11 cellular contexts compared by ENCODE assay signal in the genomic region with DNA sequence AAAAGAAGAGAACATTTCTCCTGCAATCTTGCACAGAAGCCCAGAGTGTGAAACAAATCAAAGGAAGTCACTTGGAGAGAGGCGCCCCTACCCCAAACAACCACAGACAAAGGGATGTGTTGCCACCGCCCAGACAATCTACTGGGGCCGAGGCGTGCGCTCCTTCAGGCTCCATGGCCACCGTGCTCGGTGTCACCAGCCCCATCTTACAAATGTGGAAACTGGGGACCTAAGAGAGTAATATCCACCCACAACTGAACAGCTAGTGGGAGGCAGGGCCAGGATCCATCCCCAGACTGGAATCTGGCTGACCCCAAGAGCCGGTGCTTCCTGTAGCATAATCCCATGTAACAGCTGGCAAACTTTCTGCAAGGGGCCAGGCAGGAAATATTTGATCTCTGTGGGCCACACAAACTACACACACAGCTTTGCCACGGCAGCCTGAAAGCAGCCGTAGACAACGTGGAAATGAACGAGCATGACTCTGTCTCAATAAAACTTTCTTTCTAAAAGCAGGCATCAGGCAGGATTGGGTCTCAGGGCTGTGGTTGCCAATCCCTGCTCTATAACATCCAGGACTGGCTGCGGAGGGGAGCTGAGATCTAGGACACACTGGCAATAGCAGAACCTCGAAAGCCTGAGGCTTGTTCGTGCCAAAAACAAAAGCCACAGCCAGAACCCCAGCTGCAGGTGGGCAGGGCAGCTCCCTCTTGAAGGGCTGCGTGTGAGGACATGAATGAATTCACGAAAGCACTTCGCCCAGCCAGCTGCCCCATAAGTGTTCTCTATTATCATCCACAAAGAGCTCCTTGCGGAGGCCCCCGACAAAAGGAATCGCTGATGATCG. TPM values are rescaled to one million over a fixed set of nuclear protein-coding genes. Genes with fewer than 3 reads are reported as not detected.
DNase-seq lines count a peak whose midpoint lies in the region; ATAC-seq and TF ChIP-seq lines count a peak whose summit lies in the region.
"Had no signal": no experiment of that assay in that cellular context is flagged by ENCODE, and none has a peak within 500 bp of the region (broad histone marks: within the 10 kb centered on the region; RNA-seq: fewer than 3 reads in every experiment).

No MANE protein-coding gene starts in this region.

- H3K27me3 Mint-ChIP-seq in CD4-positive, CD25-positive, alpha-beta regulatory T cell = peaks cover 7% of the 10 kb centered on the region
- H3K27me3 Mint-ChIP-seq in CD8-positive, alpha-beta memory T cell = peaks cover 5 to 9% of the 10 kb centered on the region in 2 donors

- H3K4me1 ChIP-seq in CD4-positive, CD25-positive, alpha-beta regulatory T cell (ENCODE audit: control insufficient read depth, insufficient read depth, low read length, poor library complexity, severe bottlenecking) = no peaks in the 10 kb centered on the region
- peaks cover 33% of the 10 kb centered on the region for H3K4me1 ChIP-seq in NT2/D1 (ENCODE audit: insufficient read depth, insufficient read length)
- peaks cover 5% of the 10 kb centered on the region for H3K4me1 ChIP-seq in iPS-18a (ENCODE audit: control insufficient read depth, low read depth, low read length)
- H3K4me1 ChIP-seq in suprapubic skin = peaks cover 33% of the 10 kb centered on the region
- peaks cover 7% of the 10 kb centered on the region for H3K4me1 ChIP-seq in CD8-positive, alpha-beta memory T cell (ENCODE audit: insufficient read depth, low read length)

- peak overlapping the region in 2 of 3 donors; percentile 11 to 48 for H3K27ac Mint-ChIP-seq in CD4-positive, CD25-positive, alpha-beta regulatory T cell
- H3K27ac Mint-ChIP-seq in CD8-positive, alpha-beta memory T cell = peak overlapping the region in 2 of 8 donors; percentile 27 to 52
- H3K27ac Mint-ChIP-seq in activated naive CD4-positive, alpha-beta T cell treated with anti-CD3 and anti-CD28 coated beads, Interleukin-2, amount 50 U/mL, for 72 hours = no peak overlapping the region

- CTCF ChIA-PET in CD8-positive, alpha-beta memory T cell (lab: Charles Lee) = interaction anchor here (0.8 to 1.3 kb wide), 3 partner anchors 9 to 294 kb away, joined by 3 to 5 read pairs (median 4); no protein-coding TSS in a partner anchor

- POLR2A ChIA-PET in CD8-positive, alpha-beta memory T cell (lab: Charles Lee) = no interaction called here

- H3K36me3 ChIP-seq in CD4-positive, CD25-positive, alpha-beta regulatory T cell (ENCODE audit: control insufficient read depth, insufficient read depth, low read length) = no peaks in the 10 kb centered on the region
- H3K36me3 ChIP-seq in NT2/D1 (ENCODE audit: insufficient read depth, insufficient read length, low read length) (no peaks in the 10 kb centered on the region), iPS-18a (ENCODE audit: control insufficient read depth, low read depth, low read length) (no peaks in the 10 kb centered on the region), suprapubic skin (no peaks in the 10 kb centered on the region)
- H3K36me3 ChIP-seq in CD8-positive, alpha-beta memory T cell (ENCODE audit: insufficient read depth, low read length) = no peaks in the 10 kb centered on the region
- H3K36me3 ChIP-seq: stomach had no signal

- H3K27me3 ChIP-seq in CD4-positive, CD25-positive, alpha-beta regulatory T cell (ENCODE audit: control insufficient read depth, insufficient read depth, low read length) = no peaks in the 10 kb centered on the region
- H3K27me3 ChIP-seq in NT2/D1 (ENCODE audit: insufficient read depth, insufficient read length) = peaks cover 26% of the 10 kb centered on the region
- peaks cover 20% of the 10 kb centered on the region for H3K27me3 ChIP-seq in iPS-18a (ENCODE audit: control insufficient read depth, insufficient read depth, low read length)
- no peaks in the 10 kb centered on the region for H3K27me3 ChIP-seq in suprapubic skin
- no peaks in the 10 kb centered on the region for H3K27me3 ChIP-seq in CD8-positive, alpha-beta memory T cell (ENCODE audit: insufficient read depth, low read length, poor library complexity, severe bottlenecking)

- H3K4me1 Mint-ChIP-seq in CD4-positive, CD25-positive, alpha-beta regulatory T cell = peaks cover 0 to 17% (median 3%) of the 10 kb centered on the region in 4 donors
- H3K4me1 Mint-ChIP-seq in CD8-positive, alpha-beta memory T cell = peaks cover 4 to 15% (median 10%) of the 10 kb centered on the region in 3 donors

- no peak for TF ChIP-seq CTCF in suprapubic skin (IDR thresholded peaks at IDR 0.05)

- H3K36me3 Mint-ChIP-seq in CD4-positive, CD25-positive, alpha-beta regulatory T cell = peaks cover 14% of the 10 kb centered on the region
- H3K36me3 Mint-ChIP-seq in CD8-positive, alpha-beta memory T cell = peaks cover 2 to 12% (median 4%) of the 10 kb centered on the region in 3 donors
- H3K36me3 Mint-ChIP-seq in activated naive CD4-positive, alpha-beta T cell treated with anti-CD3 and anti-CD28 coated beads, Interleukin-2, amount 50 U/mL, for 72 hours = peaks cover 5 to 6% of the 10 kb centered on the region in 2 donors

- WGBS in suprapubic skin = 41% methylated on average over 21 of the region's 22 CpGs

- TF ChIP-seq POLR2A in suprapubic skin (IDR thresholded peaks at IDR 0.05) = no peak

- no peak for DNase-seq in CD4-positive, CD25-positive, alpha-beta regulatory T cell
- DNase-seq in NCI-H1092 treated with DMSO at 0.1 percent for 48 hours (lab: John Stamatoyannopoulos, UW) (peak; percentile 95), NT2/D1 (ENCODE audit: low read depth, low spot score) (peak; percentile 43), T-helper 9 cell (no peak), suprapubic skin (ENCODE audit: low spot score in 2 of 2) (no peak)
- DNase-seq in CD8-positive, alpha-beta memory T cell = no peak
- no peak for DNase-seq in activated naive CD4-positive, alpha-beta T cell treated with anti-CD3 and anti-CD28 coated beads, Interleukin-2, amount 50 U/mL, for 72 hours (ENCODE audit: low spot score in 2 of 2)
- DNase-seq: GOT3, stomach had no signal

- H3K4me3 Mint-ChIP-seq in CD4-positive, CD25-positive, alpha-beta regulatory T cell = peak overlapping the region in 2 of 4 donors; percentile 23 to 24
- H3K4me3 Mint-ChIP-seq in CD8-positive, alpha-beta memory T cell = peak overlapping the region in 1 of 7 donors; percentile 35

- H3K9me3 ChIP-seq in CD4-positive, CD25-positive, alpha-beta regulatory T cell (ENCODE audit: control insufficient read depth in 2 of 2, low read length in 2 of 2) = peaks cover 0 to 3% of the 10 kb centered on the region in 2 experiments
- H3K9me3 ChIP-seq in NT2/D1 (ENCODE audit: insufficient read depth, low read length) (peaks cover 10% of the 10 kb centered on the region; the same call in 1 of the 2 replicates), iPS-18a (ENCODE audit: control insufficient read depth, low read depth, low read length) (no peaks in the 10 kb centered on the region), suprapubic skin (no peaks in the 10 kb centered on the region)
- no peaks in the 10 kb centered on the region for H3K9me3 ChIP-seq in CD8-positive, alpha-beta memory T cell (ENCODE audit: low read length)

- TF ChIP-seq EP300 in suprapubic skin (IDR thresholded peaks at IDR 0.05) = no peak

- H3K9me3 Mint-ChIP-seq in CD4-positive, CD25-positive, alpha-beta regulatory T cell = peaks cover 0 to 4% (median 0%) of the 10 kb centered on the region in 7 donors
- H3K9me3 Mint-ChIP-seq in CD8-positive, alpha-beta memory T cell = peaks cover 0 to 3% (median 3%) of the 10 kb centered on the region in 5 donors
- H3K9me3 Mint-ChIP-seq in activated naive CD4-positive, alpha-beta T cell treated with anti-CD3 and anti-CD28 coated beads, Interleukin-2, amount 50 U/mL, for 72 hours = peaks cover 4% of the 10 kb centered on the region in 2 donors

- H3K27ac ChIP-seq in CD4-positive, CD25-positive, alpha-beta regulatory T cell (ENCODE audit: insufficient read depth, low read length, poor library complexity, severe bottlenecking) = no peak overlapping the region
- H3K27ac ChIP-seq in iPS-18a (ENCODE audit: low read length) = no peak overlapping the region
- no peak overlapping the region for H3K27ac ChIP-seq in suprapubic skin
- H3K27ac ChIP-seq in CD8-positive, alpha-beta memory T cell (ENCODE audit: low read depth, low read length) = no peak overlapping the region
- H3K27ac ChIP-seq: stomach had no signal

- H3K9ac ChIP-seq in NT2/D1 (ENCODE audit: insufficient read length, low read depth) = peak overlapping the region; percentile 58
- H3K9ac ChIP-seq in iPS-18a (ENCODE audit: low read length) = no peak overlapping the region

- no peak for ATAC-seq in CD4-positive, CD25-positive, alpha-beta regulatory T cell (ENCODE audit: low read depth in 2 of 2)
- no peak for ATAC-seq in activated naive CD4-positive, alpha-beta T cell treated with anti-CD3 and anti-CD28 coated beads, Interleukin-2, amount 50 U/mL, for 72 hours
- ATAC-seq: Right ventricle myocardium inferior had no signal

- no peak overlapping the region for H3K4me3 ChIP-seq in CD4-positive, CD25-positive, alpha-beta regulatory T cell (ENCODE audit: low read depth, low read length)
- no peak overlapping the region for H3K4me3 ChIP-seq in NT2/D1 (ENCODE audit: insufficient read length, low read depth)
- H3K4me3 ChIP-seq in iPS-18a (ENCODE audit: low read length) = peak overlapping the region; percentile 38
- H3K4me3 ChIP-seq in suprapubic skin = no peak overlapping the region
- H3K4me3 ChIP-seq in CD8-positive, alpha-beta memory T cell (ENCODE audit: low read length) = no peak overlapping the region
- H3K4me3 ChIP-seq: stomach had no signal

RNA-seq across cellular contexts. Expression of a gene that starts 26.6 kb away (rescaled TPM):
- 2.9 TPM for total RNA-seq in CD4-positive, CD25-positive, alpha-beta regulatory T cell
- polyA plus RNA-seq in CD4-positive, CD25-positive, alpha-beta regulatory T cell = 1 to 10 TPM; 3.4 to 5.1 (median 4.3) TPM
- total RNA-seq in suprapubic skin = 1 to 10 TPM in 3 of 4 donors, not detected in 1; 1.8 to 2.5 (median 1.9) TPM
- total RNA-seq in CD8-positive, alpha-beta memory T cell = 10 to 100 TPM; 68.6 to 68.7 TPM
- 0.09 TPM for polyA plus RNA-seq in CD8-positive, alpha-beta memory T cell
- total RNA-seq in activated naive CD4-positive, alpha-beta T cell treated with anti-CD3 and anti-CD28 coated beads, Interleukin-2, amount 50 U/mL, for 72 hours = 10 to 100 TPM; 42.3 to 73.6 TPM

RNA-seq across cellular contexts. Expression of a gene that starts 35.5 kb away (rescaled TPM):
- 5.5 TPM for total RNA-seq in CD4-positive, CD25-positive, alpha-beta regulatory T cell
- 10 to 100 TPM; 23.9 to 41.6 (median 28.4) TPM for polyA plus RNA-seq in CD4-positive, CD25-positive, alpha-beta regulatory T cell
- total RNA-seq in suprapubic skin = 10 to 100 TPM; 11.0 to 13.0 (median 11.4) TPM
- total RNA-seq in CD8-positive, alpha-beta memory T cell = 1 to 10 TPM; 1.1 to 1.3 TPM
- 10.7 TPM for polyA plus RNA-seq in CD8-positive, alpha-beta memory T cell
- total RNA-seq in activated naive CD4-positive, alpha-beta T cell treated with anti-CD3 and anti-CD28 coated beads, Interleukin-2, amount 50 U/mL, for 72 hours = 1 to 10 TPM in 1 of 2 donors, under 1 TPM in 1; 0.46 to 1.4 TPM

Comparison
In these comparisons a context has a peak if more than half of its experiments do, and no peak if none do; other contexts are left out.
1. DNase-seq: peak in NCI-H1092 treated with DMSO at 0.1 percent for 48 hours (single experiment) and NT2/D1 (single experiment); none in CD4-positive, CD25-positive, alpha-beta regulatory T cell (0 of 3), T-helper 9 cell (single experiment), suprapubic skin (0 of 2), CD8-positive, alpha-beta memory T cell (0 of 5) and activated naive CD4-positive, alpha-beta T cell treated with anti-CD3 and anti-CD28 coated beads, Interleukin-2, amount 50 U/mL, for 72 hours (0 of 2).
2. H3K27ac Mint-ChIP-seq: peak in CD4-positive, CD25-positive, alpha-beta regulatory T cell (2 of 3); none in activated naive CD4-positive, alpha-beta T cell treated with anti-CD3 and anti-CD28 coated beads, Interleukin-2, amount 50 U/mL, for 72 hours (0 of 2).
3. RNA of a gene that starts 26.6 kb away (total RNA-seq): 42.3 to 73.6 TPM in activated naive CD4-positive, alpha-beta T cell treated with anti-CD3 and anti-CD28 coated beads, Interleukin-2, amount 50 U/mL, for 72 hours and 68.6 to 68.7 TPM in CD8-positive, alpha-beta memory T cell; 2.9 TPM in CD4-positive, CD25-positive, alpha-beta regulatory T cell (single experiment) and 1.8 to 2.5 TPM in suprapubic skin; every median in the first group is over 10 times any median in the second.